In the genomic region with DNA sequence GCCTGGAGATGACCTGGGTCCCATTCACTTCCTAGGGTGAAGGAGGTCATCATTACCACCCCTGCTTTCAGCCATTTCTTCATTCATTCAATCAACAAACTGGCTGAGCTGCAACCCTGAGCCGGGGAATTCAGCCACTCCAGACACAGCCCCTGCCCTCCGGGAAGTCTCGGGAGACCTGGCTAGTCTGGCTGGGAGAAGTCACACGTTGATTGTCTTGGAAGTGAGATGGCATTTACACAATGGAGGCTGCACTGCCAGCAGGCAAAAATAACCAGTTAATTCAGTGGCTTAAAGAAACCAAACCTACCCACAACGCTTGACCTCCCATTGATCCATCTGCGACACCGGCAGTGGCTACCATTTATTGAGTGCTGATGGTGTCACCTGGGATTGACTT, we compare ENCODE assay signal across 19 cellular contexts. TPM values are rescaled to one million over a fixed set of nuclear protein-coding genes. Genes with fewer than 3 reads are reported as not detected.
A peak's percentile ranks its signal among the peaks of the same experiment; 100 is the strongest.
DNase-seq lines count a peak whose midpoint lies in the region; ATAC-seq and TF ChIP-seq lines count a peak whose summit lies in the region.
"Had no signal": no experiment of that assay in that cellular context is flagged by ENCODE, and none has a peak within 500 bp of the region (broad histone marks: within the 10 kb centered on the region; RNA-seq: fewer than 3 reads in every experiment).

No MANE protein-coding gene starts in this region.

- 0 out of 2 replicates have a peak, but pooled peaks have one; percentile 6 for TF ChIP-seq CTCF in PC-3 (conservative IDR thresholded peaks at IDR 0.05; ENCODE audit: low read depth, low read length)
- no peak for TF ChIP-seq CTCF in endodermal cell (conservative IDR thresholded peaks at IDR 0.05)
- no peak for TF ChIP-seq CTCF in sigmoid colon (IDR thresholded peaks at IDR 0.05)

- no peak for ATAC-seq in PC-3
- no peak for ATAC-seq in activated CD8-positive, alpha-beta memory T cell treated with anti-CD3 and anti-CD28 coated beads, Interleukin-2, amount 10 ng/mL, durations not matched to agents 7 days and 5 days
- ATAC-seq: activated T-cell treated with anti-CD3 and anti-CD28 coated beads, Interleukin-2, amount 50 U/mL, for 4 hours had no signal

- no peak overlapping the region for H3K4me3 ChIP-seq in BLaER1
- H3K4me3 ChIP-seq in PC-3 (ENCODE audit: low read length): no peak overlapping the region
- peak overlapping the region; percentile 23 for H3K4me3 ChIP-seq in endodermal cell (ENCODE audit: low read length)
- peak overlapping the region in 1 of 4 donors; percentile 77 for H3K4me3 ChIP-seq in sigmoid colon

- no peak overlapping the region for H2AFZ ChIP-seq in PC-3 (ENCODE audit: low read length)

- BruUV-seq in PC-3 (replicated peaks; lab: Mats Ljungman, UMichigan): no TSS peak

- peaks cover 65% of the 10 kb centered on the region for H3K79me2 ChIP-seq in PC-3 (ENCODE audit: low read length)

- no peaks in the 10 kb centered on the region for H3K27me3 ChIP-seq in BLaER1
- H3K27me3 ChIP-seq in PC-3 (ENCODE audit: low read length): no peaks in the 10 kb centered on the region
- no peaks in the 10 kb centered on the region for H3K27me3 ChIP-seq in endodermal cell (ENCODE audit: control insufficient read depth, insufficient read depth, low read length, poor library complexity, severe bottlenecking)
- no peaks in the 10 kb centered on the region for H3K27me3 ChIP-seq in sigmoid colon
- H3K27me3 ChIP-seq: vagina had no signal

- no peaks in the 10 kb centered on the region for H3F3A ChIP-seq in PC-3 (ENCODE audit: low read length, unreplicated experiment)

- H3K27me3 Mint-ChIP-seq in endodermal cell (ENCODE audit: insufficient read depth): no peaks in the 10 kb centered on the region
- H3K27me3 Mint-ChIP-seq in activated CD4-positive, alpha-beta T cell treated with anti-CD3 and anti-CD28 coated beads, Interleukin-2, amount 10 ng/mL, durations not matched to agents 24 days and 14 days: peaks cover 46% of the 10 kb centered on the region
- peaks cover 37% of the 10 kb centered on the region for H3K27me3 Mint-ChIP-seq in activated CD8-positive, alpha-beta memory T cell treated with anti-CD3 and anti-CD28 coated beads, Interleukin-2, amount 10 ng/mL, durations not matched to agents 7 days and 5 days
- H3K27me3 Mint-ChIP-seq: activated naive CD8-positive, alpha-beta T cell had no signal

- CTCF ChIA-PET in PC-3 (lab: Charles Lee): no interaction called here
- CTCF ChIA-PET in activated CD8-positive, alpha-beta memory T cell treated with anti-CD3 and anti-CD28 coated beads, Interleukin-2, amount 10 ng/mL, durations not matched to agents 7 days and 5 days (lab: Charles Lee): no interaction called here

- no peak overlapping the region for H3K4me3 Mint-ChIP-seq in endodermal cell
- H3K4me3 Mint-ChIP-seq in activated CD4-positive, alpha-beta T cell treated with anti-CD3 and anti-CD28 coated beads, Interleukin-2, amount 10 ng/mL, durations not matched to agents 24 days and 14 days: no peak overlapping the region
- no peak overlapping the region for H3K4me3 Mint-ChIP-seq in activated CD8-positive, alpha-beta memory T cell treated with anti-CD3 and anti-CD28 coated beads, Interleukin-2, amount 10 ng/mL, durations not matched to agents 7 days and 5 days
- H3K4me3 Mint-ChIP-seq: activated CD4-positive, alpha-beta memory T cell treated with anti-CD3 and anti-CD28 coated beads for 36 hours had no signal

- H3K27ac ChIP-seq in BLaER1 (no peak overlapping the region), PC-3 (ENCODE audit: low read length) (no peak overlapping the region), endodermal cell (ENCODE audit: low read depth, low read length) (no peak overlapping the region), sigmoid colon (peak overlapping the region; percentile 83 to 96 (median 92))

- H3K4me2 ChIP-seq in BLaER1: peak overlapping the region; percentile 89
- peak overlapping the region; percentile 98; the same call in 1 of the 2 replicates for H3K4me2 ChIP-seq in PC-3 (ENCODE audit: low read length)

- 78 to 81% methylated on average over 5 to 7 of the region's 7 CpGs for whole genome bisulfite sequencing in endodermal cell (ENCODE audit: insufficient coverage in 1 of 2, insufficient read length in 1 of 2), 2 experiments
- WGBS in sigmoid colon, 2 donors: 86 to 89% methylated on average over 7 of the region's 7 CpGs

- H3K36me3 ChIP-seq in BLaER1: no peaks in the 10 kb centered on the region
- H3K36me3 ChIP-seq in PC-3 (ENCODE audit: low read depth, low read length): peaks cover 1% of the 10 kb centered on the region; the same call in 1 of the 2 replicates
- peaks cover 3% of the 10 kb centered on the region for H3K36me3 ChIP-seq in endodermal cell (ENCODE audit: control insufficient read depth, insufficient read depth, low read length)
- H3K36me3 ChIP-seq in sigmoid colon: no peaks in the 10 kb centered on the region
- H3K36me3 ChIP-seq: vagina had no signal

- no peak for TF ChIP-seq POLR2A in sigmoid colon (IDR thresholded peaks at IDR 0.05)

- POLR2A ChIA-PET in PC-3 (lab: Charles Lee; ENCODE audit: unreplicated experiment): no interaction called here

- peaks cover 42% of the 10 kb centered on the region for H3K4me1 Mint-ChIP-seq in endodermal cell
- peaks cover 16% of the 10 kb centered on the region for H3K4me1 Mint-ChIP-seq in activated CD4-positive, alpha-beta T cell treated with anti-CD3 and anti-CD28 coated beads, Interleukin-2, amount 10 ng/mL, durations not matched to agents 24 days and 14 days
- peaks cover 10% of the 10 kb centered on the region for H3K4me1 Mint-ChIP-seq in activated CD8-positive, alpha-beta memory T cell treated with anti-CD3 and anti-CD28 coated beads, Interleukin-2, amount 10 ng/mL, durations not matched to agents 7 days and 5 days

- no peak overlapping the region for H3K9ac ChIP-seq in BLaER1
- H3K9ac ChIP-seq in PC-3 (ENCODE audit: low read length): no peak overlapping the region
- H3K9ac ChIP-seq in endodermal cell (ENCODE audit: extremely low read depth, low read length, poor library complexity, severe bottlenecking): peak overlapping the region; percentile 100

- H3K4me1 ChIP-seq in BLaER1: peaks cover 49% of the 10 kb centered on the region
- peaks cover 73% of the 10 kb centered on the region for H3K4me1 ChIP-seq in PC-3 (ENCODE audit: insufficient read depth, low read length)
- H3K4me1 ChIP-seq in endodermal cell (ENCODE audit: control insufficient read depth, insufficient read depth, low read length): peaks cover 17% of the 10 kb centered on the region
- peaks cover 0 to 67% (median 49%) of the 10 kb centered on the region in 4 donors for H3K4me1 ChIP-seq in sigmoid colon

- DNase-seq in PC-3 (no peak), endodermal cell (peak; percentile 91), sigmoid colon (no peak), NCI-H774 (lab: John Stamatoyannopoulos, UW) (no peak)
- no peak for DNase-seq in activated effector memory CD4-positive, alpha-beta T cell treated with Interleukin-2 at 50 U/mL for 16 hours
- no peak for DNase-seq in activated CD4-positive, alpha-beta T cell treated with anti-CD3 and anti-CD28 coated beads, Interleukin-2, amount 10 ng/mL, durations not matched to agents 24 days and 14 days
- no peak for DNase-seq in activated CD8-positive, alpha-beta memory T cell treated with anti-CD3 and anti-CD28 coated beads, Interleukin-2, amount 10 ng/mL, durations not matched to agents 7 days and 5 days
- DNase-seq: activated T-cell treated with anti-CD3 and anti-CD28 coated beads, Interleukin-2, amount 50 U/mL, for 4 hours; DND-41; hippocampal formation; NCI-H1105 treated with DMSO at 0.1 percent for 48 hours; posterior cingulate gyrus; SIG-M5; stimulated activated CD4-positive, alpha-beta T cell treated with anti-CD3 and anti-CD28 coated beads, Interleukin-4, amount 100 ng/mL, for 1 hour; T-helper 1 cell had no signal

- no peak for TF ChIP-seq EP300 in sigmoid colon (IDR thresholded peaks at IDR 0.05)

- no peaks in the 10 kb centered on the region for H3K9me2 ChIP-seq in PC-3 (replicated peaks; ENCODE audit: low read length)

- H3K9me3 ChIP-seq in BLaER1 (no peaks in the 10 kb centered on the region), PC-3 (ENCODE audit: low read length) (no peaks in the 10 kb centered on the region), endodermal cell (ENCODE audit: control insufficient read depth, low read length) (no peaks in the 10 kb centered on the region), sigmoid colon (no peaks in the 10 kb centered on the region)
- H3K9me3 ChIP-seq: vagina had no signal

- peaks cover 24% of the 10 kb centered on the region for H4K20me1 ChIP-seq in BLaER1
- peaks cover 21% of the 10 kb centered on the region for H4K20me1 ChIP-seq in PC-3 (ENCODE audit: low read length)

- H3K27ac Mint-ChIP-seq in endodermal cell: peak overlapping the region; percentile 84
- H3K27ac Mint-ChIP-seq in activated CD4-positive, alpha-beta T cell treated with anti-CD3 and anti-CD28 coated beads, Interleukin-2, amount 10 ng/mL, durations not matched to agents 24 days and 14 days: no peak overlapping the region
- H3K27ac Mint-ChIP-seq in activated CD8-positive, alpha-beta memory T cell treated with anti-CD3 and anti-CD28 coated beads, Interleukin-2, amount 10 ng/mL, durations not matched to agents 7 days and 5 days: no peak overlapping the region
- H3K27ac Mint-ChIP-seq: activated CD4-positive, alpha-beta memory T cell treated with anti-CD3 and anti-CD28 coated beads for 36 hours; activated naive CD8-positive, alpha-beta T cell had no signal

- H3K36me3 Mint-ChIP-seq in endodermal cell (ENCODE audit: low read depth): no peaks in the 10 kb centered on the region
- H3K36me3 Mint-ChIP-seq in activated CD4-positive, alpha-beta T cell treated with anti-CD3 and anti-CD28 coated beads, Interleukin-2, amount 10 ng/mL, durations not matched to agents 24 days and 14 days (ENCODE audit: low read depth): no peaks in the 10 kb centered on the region
- H3K36me3 Mint-ChIP-seq in activated CD8-positive, alpha-beta memory T cell treated with anti-CD3 and anti-CD28 coated beads, Interleukin-2, amount 10 ng/mL, durations not matched to agents 7 days and 5 days: no peaks in the 10 kb centered on the region
- H3K36me3 Mint-ChIP-seq: activated CD4-positive, alpha-beta memory T cell treated with anti-CD3 and anti-CD28 coated beads for 36 hours; activated naive CD8-positive, alpha-beta T cell had no signal

- intact Hi-C loops in PC-3 (cut with micrococcal nuclease) (loop anchor here (2.0 kb wide), 1 partner anchor 19 kb away; no protein-coding TSS in a partner anchor), sigmoid colon (cut with DNase I) (loop anchor here (10.0 kb wide), 1 partner anchor 327 kb away; no protein-coding TSS in a partner anchor)
- intact Hi-C loops in activated CD4-positive, alpha-beta T cell treated with anti-CD3 and anti-CD28 coated beads, Interleukin-2, amount 10 ng/mL, durations not matched to agents 24 days and 14 days (cut with micrococcal nuclease): loop anchor here (5.0 kb wide), 1 partner anchor 95 kb away; no protein-coding TSS in a partner anchor

- H3K9me3 Mint-ChIP-seq in endodermal cell: no peaks in the 10 kb centered on the region
- H3K9me3 Mint-ChIP-seq in activated CD4-positive, alpha-beta T cell treated with anti-CD3 and anti-CD28 coated beads, Interleukin-2, amount 10 ng/mL, durations not matched to agents 24 days and 14 days: no peaks in the 10 kb centered on the region
- H3K9me3 Mint-ChIP-seq in activated CD8-positive, alpha-beta memory T cell treated with anti-CD3 and anti-CD28 coated beads, Interleukin-2, amount 10 ng/mL, durations not matched to agents 7 days and 5 days (ENCODE audit: low read depth): no peaks in the 10 kb centered on the region
- H3K9me3 Mint-ChIP-seq: activated CD4-positive, alpha-beta memory T cell treated with anti-CD3 and anti-CD28 coated beads for 36 hours; activated T-cell treated with anti-CD3 and anti-CD28 coated beads, Interleukin-2, amount 50 U/mL, for 4 hours had no signal

RNA-seq across cellular contexts. Expression of a gene that starts 2.0 kb away (rescaled TPM):
- total RNA-seq in PC-3 (2014; rRNA removed) (21.9 and 29.3 TPM in 2 replicates), endodermal cell (10 to 100 TPM; 18.8 to 37.4 TPM), sigmoid colon (10 to 100 TPM in 1 of 4 donors, 1 to 10 TPM in 3; 3.9 to 23.3 (median 7.5) TPM)
- polyA plus RNA-seq in endodermal cell (2013, experiment 1 of 2): 56.8 TPM
- 65.5 TPM for polyA plus RNA-seq in endodermal cell (2013, experiment 2 of 2)
- polyA plus RNA-seq in sigmoid colon: 10 to 100 TPM in 1 of 3 donors, 1 to 10 TPM in 2; 3.6 to 16.8 (median 6.5) TPM
- 0.66 and 0.82 TPM in 2 replicates for total RNA-seq in activated CD4-positive, alpha-beta T cell treated with anti-CD3 and anti-CD28 coated beads, Interleukin-2, amount 10 ng/mL, durations not matched to agents 24 days and 14 days
- total RNA-seq in activated CD8-positive, alpha-beta memory T cell treated with anti-CD3 and anti-CD28 coated beads, Interleukin-2, amount 10 ng/mL, durations not matched to agents 7 days and 5 days: 1 to 10 TPM in 1 of 2 experiments, under 1 TPM in 1; 0.20 to 1.2 TPM

Comparison
In these comparisons a context has a peak if more than half of its experiments do, and no peak if none do; other contexts are left out.
1. H3K27ac ChIP-seq: peak in sigmoid colon (4 of 4); none in BLaER1 (single experiment), PC-3 (single experiment) and endodermal cell (single experiment).